Comparison of ENCODE assay signal across 13 cellular contexts in genomic region chr13:70253411-70253810, GRCh38.
A peak's percentile ranks its signal among the peaks of the same experiment; 100 is the strongest.
DNase-seq lines count a peak whose midpoint lies in the region; ATAC-seq, FAIRE-seq and TF ChIP-seq lines count a peak whose summit lies in the region.
"Had no signal": no experiment of that assay in that cellular context is flagged by ENCODE, and none has a peak within 500 bp of the region (broad histone marks: within the 10 kb centered on the region; RNA-seq: fewer than 3 reads in every experiment).

No MANE protein-coding gene starts in this region.

- TF ChIP-seq CTCF in bronchial epithelial cell (IDR thresholded peaks at IDR 0.05; ENCODE audit: insufficient read depth, low read length, severe bottlenecking) (no peak), gastrocnemius medialis (IDR thresholded peaks at IDR 0.05 in 4 of 5, conservative IDR thresholded peaks at IDR 0.05 in 1 of 5) (no peak)

- H3K27me3 ChIP-seq in bronchial epithelial cell (ENCODE audit: control insufficient read depth, insufficient read depth, low read length) (no peaks in the 10 kb centered on the region), gastrocnemius medialis (no peaks in the 10 kb centered on the region)

- H3K4me1 ChIP-seq in gastrocnemius medialis: no peaks in the 10 kb centered on the region

- DNase-seq in NCI-H1105 treated with DMSO at 0.1 percent for 48 hours (lab: John Stamatoyannopoulos, UW): peak; percentile 79
- DNase-seq in NCI-H1105 (lab: John Stamatoyannopoulos, UW): no peak
- DNase-seq in ELR (ENCODE audit: low read depth): peak; percentile 32
- DNase-seq in NCI-H524 treated with DMSO at 0.1 percent for 48 hours (lab: John Stamatoyannopoulos, UW): peak; percentile 43
- peak; percentile 93 for DNase-seq in bronchial epithelial cell (ENCODE audit: low read depth)
- no peak for DNase-seq in gastrocnemius medialis
- DNase-seq in activated T-cell treated with anti-CD3 and anti-CD28 coated beads, Interleukin-2, amount 50 U/mL, for 48 hours: no peak
- DNase-seq: Caco-2, Karpas-422, T-helper 1 cell had no signal

- no peak overlapping the region for H3K4me3 ChIP-seq in bronchial epithelial cell (ENCODE audit: low read depth, low read length)
- no peak overlapping the region for H3K4me3 ChIP-seq in gastrocnemius medialis
- H3K4me3 ChIP-seq: GM23338 had no signal

- H3K9me3 ChIP-seq in gastrocnemius medialis: no peaks in the 10 kb centered on the region
- H3K9me3 ChIP-seq: Caco-2 had no signal

- no peak for FAIRE-seq in bronchial epithelial cell (lab: Jason Lieb, UNC)

- ATAC-seq in gastrocnemius medialis (no peak), HG02970 (IDR thresholded peaks at IDR 0.05; ENCODE audit: low FRiP score, unreplicated experiment) (no peak)
- ATAC-seq: GM23338 had no signal

- intact Hi-C loops in gastrocnemius medialis (cut with DNase I; ENCODE audit: low total_unique reads): no loop called here

- no peak overlapping the region for H3K27ac ChIP-seq in gastrocnemius medialis
- H3K27ac ChIP-seq: HL-60 had no signal

- in situ Hi-C loops in gastrocnemius medialis (cut with MboI; ENCODE audit: low sequenced_read_pairs in 4 of 4): no loop called here

- H3K36me3 ChIP-seq in bronchial epithelial cell (ENCODE audit: control insufficient read depth, insufficient read depth, low read length) (no peaks in the 10 kb centered on the region), gastrocnemius medialis (no peaks in the 10 kb centered on the region)

- no peak for TF ChIP-seq POLR2A in gastrocnemius medialis (IDR thresholded peaks at IDR 0.05)

Comparison
In these comparisons a context has a peak if more than half of its experiments do, and no peak if none do; other contexts are left out.
1. DNase-seq: peak in NCI-H1105 treated with DMSO at 0.1 percent for 48 hours (single experiment), ELR (single experiment), NCI-H524 treated with DMSO at 0.1 percent for 48 hours (single experiment) and bronchial epithelial cell (single experiment); none in NCI-H1105 (single experiment), gastrocnemius medialis (0 of 2) and activated T-cell treated with anti-CD3 and anti-CD28 coated beads, Interleukin-2, amount 50 U/mL, for 48 hours (0 of 2).